ENCODE assay signal across 8 cellular contexts in the genomic region with DNA sequence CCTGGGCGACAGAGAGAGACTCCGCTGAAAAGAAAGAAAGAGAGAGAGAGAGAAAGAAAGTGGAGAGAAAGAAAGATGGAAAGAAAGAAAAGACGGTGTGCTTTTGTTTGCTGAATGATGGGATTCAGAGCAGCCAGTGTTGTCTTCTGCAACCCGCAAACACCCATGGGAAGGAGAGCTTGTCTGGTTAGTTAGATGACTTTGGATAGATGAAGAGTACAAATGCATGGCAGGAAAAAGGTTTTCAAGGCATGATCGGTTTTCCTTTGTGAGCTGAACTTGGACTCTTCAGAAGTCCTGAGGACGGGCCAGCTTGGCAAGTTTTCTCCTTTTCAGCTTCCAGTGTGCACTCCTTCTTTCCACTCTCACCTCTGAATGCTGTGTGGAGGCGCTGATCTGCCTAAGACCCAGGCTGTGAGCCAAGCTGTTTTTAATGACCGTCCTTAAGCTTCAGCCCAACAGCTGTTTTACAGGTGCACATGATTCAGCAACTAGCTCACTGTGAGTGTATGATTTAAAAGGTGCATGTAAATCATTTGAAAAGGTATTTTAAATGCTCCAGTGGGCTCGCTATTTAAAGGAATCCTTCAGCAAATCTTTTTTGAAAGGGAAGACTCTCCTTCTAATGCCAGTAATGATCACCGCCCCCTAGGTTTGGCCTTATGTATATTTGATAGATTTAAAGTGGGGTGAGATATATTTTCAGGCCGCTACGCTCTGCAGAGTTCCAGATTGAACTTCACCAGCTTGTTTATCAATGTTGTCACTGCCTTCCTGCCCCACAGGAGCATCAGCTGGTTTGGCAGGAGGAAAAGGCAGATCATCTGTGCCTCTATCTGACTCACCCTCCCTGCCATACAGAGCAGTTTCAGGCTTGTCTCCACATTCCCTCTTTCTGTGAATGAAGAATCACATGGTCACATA.
DNase-seq lines count a peak whose midpoint lies in the region; ATAC-seq and TF ChIP-seq lines count a peak whose summit lies in the region.

No MANE protein-coding gene starts in this region.

- in situ Hi-C loops in IMR-90 (cut with MboI; ENCODE audit: low sequenced_read_pairs) = no loop called here

- H3K4me2 ChIP-seq in IMR-90 (ENCODE audit: low read depth, low read length) = no peak overlapping the region

- 94% methylated on average over 2 of the region's 12 CpGs; no CpG with 5 or more reads in 1 of the 2 experiments for WGBS in IMR-90 (ENCODE audit: extremely low coverage in 2 of 2, insufficient read length in 1 of 2), 2 experiments
- WGBS in stomach, 5 donors = 52 to 65% (median 62%) methylated on average over 12 of the region's 12 CpGs

- H3K9me3 ChIP-seq in IMR-90 (ENCODE audit: control insufficient read depth, insufficient read depth, low read length) (no peaks in the 10 kb centered on the region), stomach (no peaks in the 10 kb centered on the region)

- H3K27ac ChIP-seq in IMR-90 (ENCODE audit: insufficient read depth, low read length) = no peak overlapping the region
- peak overlapping the region in 3 of 5 donors; percentile 24 to 39 (median 29) for H3K27ac ChIP-seq in stomach

- no peak overlapping the region for H4K8ac ChIP-seq in IMR-90 (ENCODE audit: low read depth in 2 of 2, low read length in 2 of 2)

- H3K4me1 ChIP-seq in IMR-90 (ENCODE audit: control insufficient read depth, insufficient read depth, low read length) = peaks cover 5% of the 10 kb centered on the region; the same call in 1 of the 2 replicates
- H3K4me1 ChIP-seq in stomach = peaks cover 0 to 28% (median 15%) of the 10 kb centered on the region in 4 donors

- 0 out of 2 replicates have a peak overlapping the region, but pooled peaks have one; percentile 21 for H4K5ac ChIP-seq in IMR-90 (ENCODE audit: low read depth, low read length)

- no peaks in the 10 kb centered on the region for H3K79me1 ChIP-seq in IMR-90 (ENCODE audit: low read depth in 1 of 2, low read length in 2 of 2)

- H3K36me3 ChIP-seq in IMR-90 (ENCODE audit: control insufficient read depth, insufficient read depth, low read length) (no peaks in the 10 kb centered on the region), stomach (no peaks in the 10 kb centered on the region)

- TF ChIP-seq POLR2A in IMR-90 (IDR thresholded peaks at IDR 0.05; ENCODE audit: low read depth, low read length) (no peak), stomach (IDR thresholded peaks at IDR 0.05) (no peak)

- dilution Hi-C loops in IMR-90 (cut with HindIII; ENCODE audit: low sequenced_read_pairs, unreplicated experiment) = no loop called here

- TF ChIP-seq RAD21 in IMR-90 (IDR thresholded peaks at IDR 0.05; ENCODE audit: low read length) = 0 out of 2 replicates have a peak, but pooled peaks have one; percentile 5

- DNase-seq in IMR-90 (peak; percentile 70), amniotic epithelial cell (ENCODE audit: low read depth) (peak; percentile 63), iPS-NIHi11 (ENCODE audit: low spot score) (peak; percentile 14), stomach (no peak), NOMO-1 treated with DMSO at 0.1 percent for 48 hours (lab: John Stamatoyannopoulos, UW; ENCODE audit: unreplicated experiment) (no peak), NCI-H2107 (lab: John Stamatoyannopoulos, UW) (no peak)

- no peak overlapping the region for H2BK20ac ChIP-seq in IMR-90 (ENCODE audit: low read depth, low read length)

- no peak overlapping the region for H4K91ac ChIP-seq in IMR-90 (ENCODE audit: insufficient read depth, low read depth, low read length)

- no TSS peak for BruUV-seq in IMR-90 (replicated peaks; lab: Mats Ljungman, UMichigan)

- no peak overlapping the region for H3K56ac ChIP-seq in IMR-90 (ENCODE audit: extremely low read depth, insufficient read depth, low read length)

- peak overlapping the region; percentile 5 for H2BK120ac ChIP-seq in IMR-90 (ENCODE audit: low read depth, low read length)

- ATAC-seq in IMR-90 (ENCODE audit: low read depth) (peak; percentile 86), HG03460 (IDR thresholded peaks at IDR 0.05; ENCODE audit: unreplicated experiment) (no peak), GM19035 (IDR thresholded peaks at IDR 0.05; ENCODE audit: unreplicated experiment) (no peak)

- H2AK9ac ChIP-seq in IMR-90 (replicated peaks; ENCODE audit: low read depth, low read length, poor library complexity) = no peak overlapping the region

- no peak for TF ChIP-seq CTCF in IMR-90 (conservative IDR thresholded peaks at IDR 0.05; ENCODE audit: low read depth, low read length)
- TF ChIP-seq CTCF in stomach (IDR thresholded peaks at IDR 0.05) = no peak

- H3K18ac ChIP-seq in IMR-90 (ENCODE audit: low read depth, low read length) = peak overlapping the region; percentile 35; the same call in 1 of the 2 replicates

- H2AFZ ChIP-seq in IMR-90 (replicated peaks; ENCODE audit: low read length, poor library complexity) = no peak overlapping the region

- POLR2A ChIA-PET in IMR-90 (lab: Charles Lee; ENCODE audit: unreplicated experiment) = no interaction called here

- peaks cover 4% of the 10 kb centered on the region; the same call in 1 of the 2 replicates for H3K9me1 ChIP-seq in IMR-90 (ENCODE audit: insufficient read depth, low read length)

- H2AK5ac ChIP-seq in IMR-90 (ENCODE audit: low read depth, low read length) = no peak overlapping the region

- H3K14ac ChIP-seq in IMR-90 (replicated peaks; ENCODE audit: low read depth, low read length) = no peak overlapping the region; the same call in 1 of the 2 replicates

- no peak overlapping the region; the same call in 1 of the 2 replicates for H3K4ac ChIP-seq in IMR-90 (ENCODE audit: low read depth, low read length)

- CTCF ChIA-PET in IMR-90 (lab: Yijun Ruan, JAX) = interaction anchor here (0.6 kb wide), 1 partner anchor 29 kb away, joined by 3 read pairs; no protein-coding TSS in a partner anchor

- no peak overlapping the region; the same call in 2 of the 3 replicates for H2BK15ac ChIP-seq in IMR-90 (ENCODE audit: low read depth, low read length)

- no peak for TF ChIP-seq EP300 in stomach (IDR thresholded peaks at IDR 0.05)

- H4K20me1 ChIP-seq in IMR-90 (ENCODE audit: insufficient read depth, low read length) = no peaks in the 10 kb centered on the region

- intact Hi-C loops in IMR-90 (cut with micrococcal nuclease) (no loop called here), stomach (cut with DNase I; ENCODE audit: low total_unique reads) (no loop called here)

- H3K4me3 ChIP-seq in IMR-90 (ENCODE audit: insufficient read depth, low read depth, low read length) (no peak overlapping the region), stomach (no peak overlapping the region)

- H3K9ac ChIP-seq in IMR-90 (ENCODE audit: low read depth, low read length) = no peak overlapping the region

- H2BK5ac ChIP-seq in IMR-90 (ENCODE audit: low read depth, low read length, poor library complexity, severe bottlenecking) = peak overlapping the region; percentile 26

- 0 out of 2 replicates have a peak overlapping the region, but pooled peaks have one; percentile 4 for H3K23ac ChIP-seq in IMR-90 (ENCODE audit: low read depth, low read length)

- no peaks in the 10 kb centered on the region for H3K27me3 ChIP-seq in IMR-90 (ENCODE audit: control insufficient read depth, insufficient read depth, low read length)
- H3K27me3 ChIP-seq in stomach = no peaks in the 10 kb centered on the region

TF ChIP-seq in IMR-90, 13 proteins besides CTCF, POLR2A, EP300 and RAD21:
- no peak for TF ChIP-seq MAFK (IDR thresholded peaks at IDR 0.05; ENCODE audit: low read depth, low read length)
- TF ChIP-seq BHLHE40 (IDR thresholded peaks at IDR 0.05; ENCODE audit: low read depth, low read length) = no peak
- no peak for TF ChIP-seq RFX5 (IDR thresholded peaks at IDR 0.05; ENCODE audit: low read depth, low read length)
- TF ChIP-seq, protein P1, sequence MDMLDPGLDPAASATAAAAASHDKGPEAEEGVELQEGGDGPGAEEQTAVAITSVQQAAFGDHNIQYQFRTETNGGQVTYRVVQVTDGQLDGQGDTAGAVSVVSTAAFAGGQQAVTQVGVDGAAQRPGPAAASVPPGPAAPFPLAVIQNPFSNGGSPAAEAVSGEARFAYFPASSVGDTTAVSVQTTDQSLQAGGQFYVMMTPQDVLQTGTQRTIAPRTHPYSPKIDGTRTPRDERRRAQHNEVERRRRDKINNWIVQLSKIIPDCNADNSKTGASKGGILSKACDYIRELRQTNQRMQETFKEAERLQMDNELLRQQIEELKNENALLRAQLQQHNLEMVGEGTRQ (IDR thresholded peaks at IDR 0.05; ENCODE audit: low read depth, low read length) = peak; percentile 47; the same call in 1 of the 2 replicates
- TF ChIP-seq RCOR1 (IDR thresholded peaks at IDR 0.05; ENCODE audit: insufficient replicate concordance, low read length) = no peak
- TF ChIP-seq CHD1 (IDR thresholded peaks at IDR 0.05; ENCODE audit: low read depth, low read length) = no peak
- 0 out of 2 replicates have a peak, but pooled peaks have one; percentile 36 for TF ChIP-seq FOS (IDR thresholded peaks at IDR 0.05; ENCODE audit: low read depth, low read length)

Comparison
In these comparisons a context has a peak if more than half of its experiments do, and no peak if none do; other contexts are left out.
1. DNase-seq: peak in IMR-90 (single experiment), amniotic epithelial cell (single experiment) and iPS-NIHi11 (single experiment); none in stomach (single experiment), NOMO-1 treated with DMSO at 0.1 percent for 48 hours (single experiment) and NCI-H2107 (single experiment).